In genomic region chr13:57627663-57628062, GRCh38 we compare ENCODE assay signal across 8 cellular contexts. TPM values are rescaled to one million over a fixed set of nuclear protein-coding genes. Genes with fewer than 3 reads are reported as not detected.
DNase-seq lines count a peak whose midpoint lies in the region; ATAC-seq and TF ChIP-seq lines count a peak whose summit lies in the region.

No MANE protein-coding gene starts in this region.

- H3K27me3 ChIP-seq in psoas muscle (ENCODE audit: insufficient read depth in 3 of 3, low read length in 2 of 3), result peaks cover 0 to 52% (median 15%) of the 10 kb centered on the region in 3 donors

- intact Hi-C loops in CD14-positive monocyte (cut with micrococcal nuclease) (loop anchor here (5.0 to 10.0 kb wide), 2 partner anchors 1687 to 1690 kb away; no protein-coding TSS in a partner anchor), psoas muscle (cut with DNase I) (loop anchor here in 1 of 2 donors (5.0 kb wide), 1 partner anchor 235 kb away; no protein-coding TSS in a partner anchor)

- no peak overlapping the region for H3K27ac Mint-ChIP-seq in CD14-positive monocyte
- H3K27ac Mint-ChIP-seq in T-helper 2 cell treated with Interferon-gamma antibody and Interleukin-4, amounts not matched to agents 5 μg/mL and 100 μg/mL, for 36 hours, result no peak overlapping the region

- TF ChIP-seq CTCF in CD14-positive monocyte (IDR thresholded peaks at IDR 0.05) (peak; percentile 61), choroid plexus epithelial cell (conservative IDR thresholded peaks at IDR 0.05; ENCODE audit: low read depth, low read length) (peak; percentile 58), psoas muscle (IDR thresholded peaks at IDR 0.05) (peak; percentile 52)

- H3K27ac ChIP-seq in psoas muscle, result no peak overlapping the region

- WGBS in psoas muscle, 3 donors, result 1 to 5% (median 3%) methylated on average over 3 of the region's 3 CpGs

- no peak overlapping the region for H3K4me3 Mint-ChIP-seq in CD14-positive monocyte
- no peak overlapping the region for H3K4me3 Mint-ChIP-seq in T-helper 2 cell treated with Interferon-gamma antibody and Interleukin-4, amounts not matched to agents 5 μg/mL and 100 μg/mL, for 36 hours

- peaks cover 28% of the 10 kb centered on the region for H3K4me1 Mint-ChIP-seq in CD14-positive monocyte
- peaks cover 20% of the 10 kb centered on the region for H3K4me1 Mint-ChIP-seq in T-helper 2 cell treated with Interferon-gamma antibody and Interleukin-4, amounts not matched to agents 5 μg/mL and 100 μg/mL, for 36 hours (ENCODE audit: low read depth)

- ATAC-seq in GM21619 (IDR thresholded peaks at IDR 0.05; ENCODE audit: unreplicated experiment) (peak; percentile 47), psoas muscle (no peak)

- H3K36me3 ChIP-seq in psoas muscle (ENCODE audit: insufficient read depth in 1 of 2, low read depth in 1 of 2), result no peaks in the 10 kb centered on the region

- DNase-seq in CD14-positive monocyte (ENCODE audit: low spot score) (no peak), NCI-H345 (lab: John Stamatoyannopoulos, UW) (peak; percentile 68), choroid plexus epithelial cell (ENCODE audit: low read depth) (peak; percentile 52), psoas muscle (no peak), hepatic stellate cell (ENCODE audit: low spot score) (no peak), islet precursor cell (no peak)
- no peak for DNase-seq in T-helper 2 cell treated with Interferon-gamma antibody and Interleukin-4, amounts not matched to agents 5 μg/mL and 100 μg/mL, for 36 hours (ENCODE audit: low spot score)

- peaks cover 5 to 9% of the 10 kb centered on the region in 2 donors for H3K36me3 Mint-ChIP-seq in CD14-positive monocyte
- peaks cover 2% of the 10 kb centered on the region for H3K36me3 Mint-ChIP-seq in T-helper 2 cell treated with Interferon-gamma antibody and Interleukin-4, amounts not matched to agents 5 μg/mL and 100 μg/mL, for 36 hours (ENCODE audit: low read depth)

- no peaks in the 10 kb centered on the region for H3K9me3 ChIP-seq in psoas muscle

- H3K4me1 ChIP-seq in psoas muscle, result peaks cover 10% of the 10 kb centered on the region

- peaks cover 49 to 52% (median 50%) of the 10 kb centered on the region in 3 donors for H3K27me3 Mint-ChIP-seq in CD14-positive monocyte (ENCODE audit: low read depth in 3 of 3)
- H3K27me3 Mint-ChIP-seq in T-helper 2 cell treated with Interferon-gamma antibody and Interleukin-4, amounts not matched to agents 5 μg/mL and 100 μg/mL, for 36 hours (ENCODE audit: low read depth), result peaks cover 41% of the 10 kb centered on the region

- H3K9me3 Mint-ChIP-seq in CD14-positive monocyte, result peaks cover 2 to 32% (median 19%) of the 10 kb centered on the region in 7 donors
- no peaks in the 10 kb centered on the region for H3K9me3 Mint-ChIP-seq in T-helper 2 cell treated with Interferon-gamma antibody and Interleukin-4, amounts not matched to agents 5 μg/mL and 100 μg/mL, for 36 hours

- H3K4me3 ChIP-seq in choroid plexus epithelial cell (ENCODE audit: low read depth, low read length) (no peak overlapping the region), psoas muscle (no peak overlapping the region)

RNA-seq across cellular contexts. Expression of gene PCDH17, which starts 3.9 kb away (rescaled TPM):
- not detected for polyA plus RNA-seq in CD14-positive monocyte
- total RNA-seq in psoas muscle, result 1 to 10 TPM in 1 of 4 donors, under 1 TPM in 3; 0.53 to 1.4 (median 0.79) TPM
- polyA plus RNA-seq in psoas muscle, result under 1 TPM; 0.18 to 0.40 (median 0.35) TPM

Comparison
In these comparisons a context has a peak if more than half of its experiments do, and no peak if none do; other contexts are left out.
1. DNase-seq: peak in NCI-H345 (single experiment) and choroid plexus epithelial cell (single experiment); none in CD14-positive monocyte (single experiment), psoas muscle (0 of 2), hepatic stellate cell (single experiment), islet precursor cell (single experiment) and T-helper 2 cell treated with Interferon-gamma antibody and Interleukin-4, amounts not matched to agents 5 μg/mL and 100 μg/mL, for 36 hours (single experiment).
2. Peak in every context shown above with its lines, with median percentiles within 50 percentile points of each other: CTCF ChIP-seq.